Comparison of ENCODE assay signal across 7 cellular contexts in genomic region chr1:28737245-28738137, GRCh38. TPM values are rescaled to one million over a fixed set of nuclear protein-coding genes. Genes with fewer than 3 reads are reported as not detected.
DNase-seq lines count a peak whose midpoint lies in the region; ATAC-seq and TF ChIP-seq lines count a peak whose summit lies in the region.

No MANE protein-coding gene starts in this region.

- H3K27me3 Mint-ChIP-seq in endothelial cell (ENCODE audit: unreplicated experiment): peaks cover 5% of the 10 kb centered on the region

- H3K4me3 ChIP-seq in mucosa of stomach (ENCODE audit: low read length): peak overlapping the region; percentile 74

- H3K9ac ChIP-seq in mucosa of stomach (ENCODE audit: low read length): peak overlapping the region; percentile 98

- peaks cover 10% of the 10 kb centered on the region for H3K36me3 ChIP-seq in mucosa of stomach (ENCODE audit: control insufficient read depth, insufficient read depth, low read length)

- H3K27ac Mint-ChIP-seq in endothelial cell (ENCODE audit: unreplicated experiment): peak overlapping the region; percentile 99

- H3K27me3 ChIP-seq in mucosa of stomach (ENCODE audit: control insufficient read depth, insufficient read depth, low read length): no peaks in the 10 kb centered on the region

- peaks cover 15% of the 10 kb centered on the region for H3K4me1 ChIP-seq in mucosa of stomach (ENCODE audit: control insufficient read depth, insufficient read depth, low read length)

- in situ Hi-C loops in GM13977 (cut with MboI; ENCODE audit: low pct_unique_long_range_greater_than_20kb, low sequenced_read_pairs, unreplicated experiment): no loop called here

- peaks cover 28% of the 10 kb centered on the region for H3K36me3 Mint-ChIP-seq in endothelial cell (ENCODE audit: low read depth, unreplicated experiment)

- no peaks in the 10 kb centered on the region for H3K9me3 ChIP-seq in mucosa of stomach (ENCODE audit: control insufficient read depth, low read length)

- H3K9me3 Mint-ChIP-seq in endothelial cell (ENCODE audit: unreplicated experiment): no peaks in the 10 kb centered on the region

- DNase-seq in GM13977 (ENCODE audit: low spot score) (peak; percentile 62), NCI-H446 treated with DMSO at 0.1 percent for 48 hours (lab: John Stamatoyannopoulos, UW) (peak; percentile 35), endothelial cell (ENCODE audit: low spot score) (peak; percentile 50)
- peak; percentile 5 to 26 (median 23) for DNase-seq in activated CD8-positive, alpha-beta memory T cell treated with anti-CD3 and anti-CD28 coated beads for 48 hours (ENCODE audit: low read depth in 2 of 3, low spot score in 2 of 3)
- DNase-seq in stimulated activated CD8-positive, alpha-beta memory T cell treated with anti-CD3 and anti-CD28 coated beads, Interleukin-7, amount 100 ng/mL, for 24 hours (ENCODE audit: low read depth): peak; percentile 35

- peaks cover 30% of the 10 kb centered on the region for H3K4me1 Mint-ChIP-seq in endothelial cell (ENCODE audit: unreplicated experiment)

- TF ChIP-seq CTCF in GM13977 (IDR thresholded peaks at IDR 0.05; ENCODE audit: extremely low read depth, insufficient read depth, missing control alignments): no peak
- no peak for TF ChIP-seq CTCF in endothelial cell (IDR thresholded peaks at IDR 0.05; ENCODE audit: unreplicated experiment)

- peak; percentile 8 for ATAC-seq in HG03025 (IDR thresholded peaks at IDR 0.05; ENCODE audit: low FRiP score, unreplicated experiment)

- peak overlapping the region; percentile 100 for H3K4me3 Mint-ChIP-seq in endothelial cell (ENCODE audit: unreplicated experiment)

RNA-seq across cellular contexts. Expression of gene YTHDF2, which starts 0.8 kb away (rescaled TPM):
- 118 TPM for total RNA-seq in endothelial cell (ENCODE audit: unreplicated experiment)

Comparison
In these comparisons a context has a peak if more than half of its experiments do, and no peak if none do; other contexts are left out.
1. Peak in every context shown above with its lines: DNase-seq, ATAC-seq and H3K4me3 ChIP-seq.